8 cellular contexts compared by ENCODE assay signal in genomic region chr1:26994020-26994745, GRCh38. TPM values are rescaled to one million over a fixed set of nuclear protein-coding genes. Genes with fewer than 3 reads are reported as not detected.
DNase-seq lines count a peak whose midpoint lies in the region; ATAC-seq and TF ChIP-seq lines count a peak whose summit lies in the region.

No MANE protein-coding gene starts in this region.

- H3K27ac ChIP-seq in A673 (ENCODE audit: low read depth, low read length, poor library complexity, severe bottlenecking) = no peak overlapping the region
- no peak overlapping the region for H3K27ac ChIP-seq in naive thymus-derived CD4-positive, alpha-beta T cell (ENCODE audit: low read depth, low read length)

- peaks cover 5% of the 10 kb centered on the region for H3K4me1 ChIP-seq in A673 (ENCODE audit: insufficient read depth, low read length, poor library complexity, severe bottlenecking)
- H3K4me1 ChIP-seq in naive thymus-derived CD4-positive, alpha-beta T cell (ENCODE audit: control insufficient read depth in 2 of 2, insufficient read depth in 2 of 2, low read length in 2 of 2) = peaks cover 5 to 21% of the 10 kb centered on the region in 2 donors

- H3K27me3 Mint-ChIP-seq in naive thymus-derived CD4-positive, alpha-beta T cell = peaks cover 37 to 71% (median 42%) of the 10 kb centered on the region in 5 donors

- BruUV-seq in A673 (replicated peaks; lab: Mats Ljungman, UMichigan) = no TSS peak

- intact Hi-C loops in A673 (cut with micrococcal nuclease; ENCODE audit: unreplicated experiment) = no loop called here
- intact Hi-C loops in naive thymus-derived CD4-positive, alpha-beta T cell (cut with micrococcal nuclease) = loop anchor here (2.0 to 5.0 kb wide), 2 partner anchors 73 to 92 kb away; partner anchors contain the start of genes GPATCH3 (in 1 of the 2) and NUDC (in 1 of the 2)

- POLR2A ChIA-PET in A673 (lab: Charles Lee; ENCODE audit: low non-redundant PET) (interaction anchor here (0.5 kb wide), 1 partner anchor 591 kb away, joined by 4 read pairs; no protein-coding TSS in a partner anchor), GM10248 (lab: Yijun Ruan, JAX) (no interaction called here)
- POLR2A ChIA-PET in naive thymus-derived CD4-positive, alpha-beta T cell (lab: Charles Lee) = interaction anchor here (0.7 to 1.0 kb wide), 2 partner anchors 11 to 18 kb away, joined by 3 to 5 read pairs; partner anchors contain the start of gene TENT5B

- no peaks in the 10 kb centered on the region for H3K36me3 Mint-ChIP-seq in naive thymus-derived CD4-positive, alpha-beta T cell

- TF ChIP-seq CTCF in A673 (conservative IDR thresholded peaks at IDR 0.05; ENCODE audit: low read depth, low read length) (no peak), GM20000 (IDR thresholded peaks at IDR 0.05; ENCODE audit: extremely low read depth, missing control alignments) (no peak), GM10248 (IDR thresholded peaks at IDR 0.05; ENCODE audit: control extremely low read depth, extremely low read depth, low read depth, missing control alignments) (no peak)

- no peaks in the 10 kb centered on the region for H3K9me3 ChIP-seq in A673 (ENCODE audit: low read depth, low read length, poor library complexity, severe bottlenecking)
- H3K9me3 ChIP-seq in naive thymus-derived CD4-positive, alpha-beta T cell (ENCODE audit: control insufficient read depth in 2 of 3, low read length in 3 of 3) = no peaks in the 10 kb centered on the region

- H3K27ac Mint-ChIP-seq in naive thymus-derived CD4-positive, alpha-beta T cell = peak overlapping the region in 1 of 9 donors; percentile 52

- peaks cover 5 to 27% (median 22%) of the 10 kb centered on the region in 7 donors for H3K4me1 Mint-ChIP-seq in naive thymus-derived CD4-positive, alpha-beta T cell

- peaks cover 0 to 1% (median 0%) of the 10 kb centered on the region in 11 donors for H3K9me3 Mint-ChIP-seq in naive thymus-derived CD4-positive, alpha-beta T cell

- peak overlapping the region; percentile 69 to 89 (median 78) for H3K4me3 Mint-ChIP-seq in naive thymus-derived CD4-positive, alpha-beta T cell

- CTCF ChIA-PET in A673 (lab: Charles Lee) (interaction anchor here (0.6 kb wide), 1 partner anchor 49 kb away, joined by 8 read pairs; no protein-coding TSS in a partner anchor), GM10248 (lab: Yijun Ruan, JAX) (interaction anchor here (1.4 to 8.4 kb wide), 5 partner anchors 8 to 51 kb away, joined by 3 to 52 read pairs (median 5); no protein-coding TSS in a partner anchor)
- CTCF ChIA-PET in naive thymus-derived CD4-positive, alpha-beta T cell (lab: Charles Lee) = no interaction called here

- peak; percentile 32 for ATAC-seq in naive thymus-derived CD4-positive, alpha-beta T cell
- no peak for ATAC-seq in HG02840 (IDR thresholded peaks at IDR 0.05; ENCODE audit: low FRiP score, unreplicated experiment)

- H3K36me3 ChIP-seq in A673 (ENCODE audit: insufficient read depth, low read length, poor library complexity, severe bottlenecking) = no peaks in the 10 kb centered on the region
- H3K36me3 ChIP-seq in naive thymus-derived CD4-positive, alpha-beta T cell (ENCODE audit: control insufficient read depth in 2 of 3, insufficient read depth in 3 of 3, low read length in 3 of 3) = no peaks in the 10 kb centered on the region

- no peak for DNase-seq in A673 (ENCODE audit: low spot score)
- peak; percentile 65 for DNase-seq in GM20000 (ENCODE audit: low spot score)
- DNase-seq in T-helper 2 cell = peak in 3 of 5 experiments; percentile 4 to 47 (median 21)
- peak; percentile 68 for DNase-seq in ecto neural progenitor cell (ENCODE audit: low spot score)
- DNase-seq in naive thymus-derived CD4-positive, alpha-beta T cell = peak in 4 of 9 donors; percentile 21 to 31 (median 26)
- no peak for DNase-seq in GM10248 (ENCODE audit: extremely low spot score)
- DNase-seq in NK-92 (lab: John Stamatoyannopoulos, UW; ENCODE audit: unreplicated experiment) = no peak

- H3K4me3 ChIP-seq in A673 (ENCODE audit: low read depth, low read length, poor library complexity, severe bottlenecking) = peak overlapping the region; percentile 67
- H3K4me3 ChIP-seq in naive thymus-derived CD4-positive, alpha-beta T cell (ENCODE audit: low read length) = peak overlapping the region; percentile 53

- H3K27me3 ChIP-seq in A673 (replicated peaks; ENCODE audit: insufficient read depth, low read depth, low read length, poor library complexity) = peaks cover 16% of the 10 kb centered on the region
- peaks cover 0 to 18% of the 10 kb centered on the region in 2 donors for H3K27me3 ChIP-seq in naive thymus-derived CD4-positive, alpha-beta T cell (ENCODE audit: control insufficient read depth in 2 of 2, insufficient read depth in 2 of 2, low read length in 2 of 2)

RNA-seq across cellular contexts. Expression of gene TRNP1, which starts 0.7 kb away (rescaled TPM):
- total RNA-seq in A673 (2021) = 1.0 and 1.4 TPM in 2 replicates
- 1 to 10 TPM in 1 of 5 experiments, under 1 TPM in 1, not detected in 3; 0.19 to 5.0 TPM for total RNA-seq in naive thymus-derived CD4-positive, alpha-beta T cell
- not detected for polyA plus RNA-seq in naive thymus-derived CD4-positive, alpha-beta T cell

RNA-seq across cellular contexts. Expression of gene TENT5B, which starts 18.5 kb away (rescaled TPM):
- 1.2 and 1.6 TPM in 2 replicates for total RNA-seq in A673 (2021)
- under 1 TPM in 1 of 5 experiments, not detected in 4; 0.88 TPM for total RNA-seq in naive thymus-derived CD4-positive, alpha-beta T cell
- not detected for polyA plus RNA-seq in naive thymus-derived CD4-positive, alpha-beta T cell

RNA-seq across cellular contexts. Expression of gene KDF1, which starts 33.9 kb away (rescaled TPM):
- total RNA-seq in A673 (2021) = not detected in 2 replicates
- 1 to 10 TPM in 4 of 5 experiments, not detected in 1; 1.7 to 2.2 (median 2.2) TPM for total RNA-seq in naive thymus-derived CD4-positive, alpha-beta T cell
- 1 to 10 TPM; 6.9 to 9.5 TPM for polyA plus RNA-seq in naive thymus-derived CD4-positive, alpha-beta T cell

Comparison
In these comparisons a context has a peak if more than half of its experiments do, and no peak if none do; other contexts are left out.
1. DNase-seq: peak in GM20000 (single experiment), T-helper 2 cell (3 of 5) and ecto neural progenitor cell (single experiment); none in A673 (single experiment), GM10248 (single experiment) and NK-92 (single experiment).